Comparison of ENCODE assay signal across 10 cellular contexts in genomic region chr20:39853664-39854063, GRCh38.
DNase-seq lines count a peak whose midpoint lies in the region; ATAC-seq and TF ChIP-seq lines count a peak whose summit lies in the region.
"Had no signal": no experiment of that assay in that cellular context is flagged by ENCODE, and none has a peak within 500 bp of the region (broad histone marks: within the 10 kb centered on the region; RNA-seq: fewer than 3 reads in every experiment).

No MANE protein-coding gene starts in this region.

- H3K27ac ChIP-seq in fibroblast of lung (ENCODE audit: insufficient read depth, low read length), result peak overlapping the region; percentile 48

- no peaks in the 10 kb centered on the region for H4K20me1 ChIP-seq in fibroblast of lung (ENCODE audit: control insufficient read depth, extremely low read depth, insufficient read depth, low read length)

- TF ChIP-seq CTCF in fibroblast of lung (conservative IDR thresholded peaks at IDR 0.05 in 1 of 2, IDR thresholded peaks at IDR 0.05 in 1 of 2; ENCODE audit: low read depth in 1 of 2, low read length in 2 of 2), result no peak

- H2AFZ ChIP-seq in fibroblast of lung (ENCODE audit: low read length), result no peak overlapping the region

- no peaks in the 10 kb centered on the region for H3K27me3 ChIP-seq in fibroblast of lung (ENCODE audit: control insufficient read depth, insufficient read depth, low read length)
- no peaks in the 10 kb centered on the region for H3K27me3 ChIP-seq in skeletal muscle satellite cell (ENCODE audit: control insufficient read depth, insufficient read depth, low read length)

- H3K9me3 Mint-ChIP-seq in T-helper 2 cell treated with Interferon-gamma antibody and Interleukin-4, amounts not matched to agents 5 μg/mL and 100 μg/mL, for 36 hours, result no peaks in the 10 kb centered on the region
- H3K9me3 Mint-ChIP-seq: T-helper 1 cell treated with Interleukin-12 subunit alpha and Interleukin-12 subunit beta and Interleukin-4 antibody, amounts not matched to agents 30 μg/mL and 1 μg/mL, for 36 hours had no signal

- peak overlapping the region; percentile 18 for H3K4me2 ChIP-seq in fibroblast of lung (ENCODE audit: extremely low read depth, insufficient read depth, low read length)
- H3K4me2 ChIP-seq in skeletal muscle satellite cell (ENCODE audit: low read length), result peak overlapping the region; percentile 68

- ATAC-seq in GM19452 (IDR thresholded peaks at IDR 0.05; ENCODE audit: unreplicated experiment), result peak; percentile 88
- no peak for ATAC-seq in GM18502 (IDR thresholded peaks at IDR 0.05; ENCODE audit: poor library complexity, unreplicated experiment)

- no peaks in the 10 kb centered on the region for H3K9me3 ChIP-seq in fibroblast of lung (ENCODE audit: control insufficient read depth, insufficient read depth, low read depth, low read length)
- no peaks in the 10 kb centered on the region for H3K9me3 ChIP-seq in skeletal muscle satellite cell (replicated peaks; ENCODE audit: low read length)

- DNase-seq in HK-2 (ENCODE audit: unreplicated experiment), result peak; percentile 14
- DNase-seq in fibroblast of lung (ENCODE audit: low read depth in 2 of 2), result peak; percentile 67 to 92
- no peak for DNase-seq in NCI-H446 treated with DMSO at 0.1 percent for 48 hours (lab: John Stamatoyannopoulos, UW)
- DNase-seq in T-helper 2 cell treated with Interferon-gamma antibody and Interleukin-4, amounts not matched to agents 5 μg/mL and 100 μg/mL, for 36 hours (ENCODE audit: low spot score), result no peak
- DNase-seq: activated T-cell treated with anti-CD3 and anti-CD28 coated beads, Interleukin-2, amount 50 U/mL, for 48 hours; NCI-H2081 had no signal

- H3K4me1 Mint-ChIP-seq in T-helper 2 cell treated with Interferon-gamma antibody and Interleukin-4, amounts not matched to agents 5 μg/mL and 100 μg/mL, for 36 hours (ENCODE audit: low read depth), result no peaks in the 10 kb centered on the region

- no peak overlapping the region for H3K27ac Mint-ChIP-seq in T-helper 2 cell treated with Interferon-gamma antibody and Interleukin-4, amounts not matched to agents 5 μg/mL and 100 μg/mL, for 36 hours
- H3K27ac Mint-ChIP-seq: T-helper 1 cell treated with Interleukin-12 subunit alpha and Interleukin-12 subunit beta and Interleukin-4 antibody, amounts not matched to agents 30 μg/mL and 1 μg/mL, for 36 hours had no signal

- H3K9ac ChIP-seq in fibroblast of lung (ENCODE audit: insufficient read depth, low read length) (no peak overlapping the region), skeletal muscle satellite cell (ENCODE audit: low read depth, low read length) (peak overlapping the region; percentile 26)

- H3K36me3 Mint-ChIP-seq in T-helper 2 cell treated with Interferon-gamma antibody and Interleukin-4, amounts not matched to agents 5 μg/mL and 100 μg/mL, for 36 hours (ENCODE audit: low read depth), result no peaks in the 10 kb centered on the region

- no peaks in the 10 kb centered on the region for H3K79me2 ChIP-seq in fibroblast of lung (ENCODE audit: control insufficient read depth, insufficient read depth, low read length)

- H3K4me1 ChIP-seq in fibroblast of lung (ENCODE audit: control insufficient read depth, extremely low read depth, insufficient read depth, low read length), result peaks cover 34% of the 10 kb centered on the region
- peaks cover 64% of the 10 kb centered on the region for H3K4me1 ChIP-seq in skeletal muscle satellite cell (ENCODE audit: control insufficient read depth, insufficient read depth, low read length)

- no peaks in the 10 kb centered on the region for H3K27me3 Mint-ChIP-seq in T-helper 2 cell treated with Interferon-gamma antibody and Interleukin-4, amounts not matched to agents 5 μg/mL and 100 μg/mL, for 36 hours (ENCODE audit: low read depth)

- H3K4me3 ChIP-seq in fibroblast of lung (replicated peaks in 1 of 4; ENCODE audit: control extremely low read depth in 1 of 4, insufficient read depth in 1 of 4, low read depth in 3 of 4, low read length in 4 of 4), result no peak overlapping the region
- H3K4me3 ChIP-seq in skeletal muscle satellite cell (ENCODE audit: low read length), result peak overlapping the region; percentile 28

- no peak overlapping the region for H3K4me3 Mint-ChIP-seq in T-helper 2 cell treated with Interferon-gamma antibody and Interleukin-4, amounts not matched to agents 5 μg/mL and 100 μg/mL, for 36 hours
- H3K4me3 Mint-ChIP-seq: T-helper 1 cell treated with Interleukin-12 subunit alpha and Interleukin-12 subunit beta and Interleukin-4 antibody, amounts not matched to agents 30 μg/mL and 1 μg/mL, for 36 hours had no signal

- H3K36me3 ChIP-seq in fibroblast of lung (ENCODE audit: control insufficient read depth, insufficient read depth, low read length) (no peaks in the 10 kb centered on the region), skeletal muscle satellite cell (ENCODE audit: insufficient read depth, low read length) (no peaks in the 10 kb centered on the region)

Comparison
In these comparisons a context has a peak if more than half of its experiments do, and no peak if none do; other contexts are left out.
1. DNase-seq: peak in HK-2 (single experiment) and fibroblast of lung (2 of 2); none in NCI-H446 treated with DMSO at 0.1 percent for 48 hours (single experiment) and T-helper 2 cell treated with Interferon-gamma antibody and Interleukin-4, amounts not matched to agents 5 μg/mL and 100 μg/mL, for 36 hours (single experiment).